ENCODE assay signal across 15 cellular contexts in the genomic region with DNA sequence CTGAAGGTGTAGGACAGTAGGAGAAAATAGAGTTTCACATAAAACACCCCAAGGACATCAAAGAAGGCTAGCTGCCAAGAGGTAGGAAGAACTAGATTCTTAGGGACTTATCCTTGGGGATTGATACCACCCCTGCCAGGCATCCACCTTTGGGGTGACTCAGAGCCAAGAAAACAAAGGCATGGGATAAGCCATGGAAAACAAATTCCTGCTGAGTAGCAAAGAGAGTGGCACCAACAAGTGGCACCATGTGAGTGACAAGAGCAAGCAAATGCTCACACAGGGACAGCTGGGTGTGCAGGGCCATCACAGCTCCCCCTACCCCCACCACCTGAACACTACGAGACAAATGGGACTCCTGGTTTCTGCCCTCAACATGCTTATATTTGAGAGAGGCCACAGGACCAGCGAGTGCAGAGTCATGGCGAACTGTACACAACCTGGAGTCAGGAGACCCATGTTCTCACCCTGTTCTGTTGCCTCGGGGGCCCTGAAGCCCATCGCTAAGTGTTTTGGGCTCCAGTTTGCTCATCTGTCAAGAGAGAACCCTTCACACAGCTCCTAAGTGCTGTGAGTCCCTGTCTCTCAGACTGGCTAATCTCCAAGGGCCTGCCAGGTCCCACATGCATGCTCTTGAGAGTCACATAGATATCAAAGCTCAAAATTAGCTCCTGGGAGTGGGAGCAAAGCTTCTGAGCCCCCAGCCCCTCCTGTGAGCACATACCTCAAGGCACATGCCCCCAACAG.
DNase-seq lines count a peak whose midpoint lies in the region; ATAC-seq and TF ChIP-seq lines count a peak whose summit lies in the region.
"Had no signal": no experiment of that assay in that cellular context is flagged by ENCODE, and none has a peak within 500 bp of the region (broad histone marks: within the 10 kb centered on the region; RNA-seq: fewer than 3 reads in every experiment).

No MANE protein-coding gene starts in this region.

- ATAC-seq in HCT116, result peak; percentile 50; the same call in 1 of the 2 replicates
- peak; percentile 24 to 65 for ATAC-seq in right cardiac atrium
- ATAC-seq in GM21529 (IDR thresholded peaks at IDR 0.05; ENCODE audit: unreplicated experiment), result no peak

- in situ Hi-C loops in mammary epithelial cell (cut with MboI; ENCODE audit: low sequenced_read_pairs in 2 of 2), result no loop called here

- CTCF ChIA-PET in HCT116 (lab: Charles Lee) (no interaction called here), mammary epithelial cell (lab: Charles Lee; ENCODE audit: low non-redundant PET) (no interaction called here)

- H4K20me1 ChIP-seq in HCT116 (ENCODE audit: insufficient read depth) (no peaks in the 10 kb centered on the region), mammary epithelial cell (ENCODE audit: insufficient read depth, low read length) (no peaks in the 10 kb centered on the region)

- dilution Hi-C loops in mammary epithelial cell (cut with HindIII; ENCODE audit: low sequenced_read_pairs), result loop anchor here (5.0 kb wide), 1 partner anchor 55 kb away; no protein-coding TSS in a partner anchor

- H3K9ac ChIP-seq in HCT116 (ENCODE audit: low read length) (no peak overlapping the region), mammary epithelial cell (ENCODE audit: insufficient read depth, low read length) (no peak overlapping the region)

- RAD21 ChIA-PET in HCT116 (lab: Charles Lee; ENCODE audit: low non-redundant PET in 1 of 2, low total read pairs in 2 of 2, uncharacterized antibody in 2 of 2, unreplicated experiment in 2 of 2), result no interaction called here

- H3K4me1 ChIP-seq in HCT116 (ENCODE audit: control insufficient read depth in 1 of 2, insufficient read depth in 2 of 2, low read length in 2 of 2) (peaks cover 2 to 16% of the 10 kb centered on the region in 2 experiments; a peak in 3 of 4 replicates), mammary epithelial cell (ENCODE audit: insufficient read depth, low read length) (peaks cover 19% of the 10 kb centered on the region), right cardiac atrium (ENCODE audit: control insufficient read depth, insufficient read depth, low read length) (peaks cover 9% of the 10 kb centered on the region)

- H3K4me2 ChIP-seq in HCT116 (ENCODE audit: low read length) (peak overlapping the region; percentile 28), mammary epithelial cell (ENCODE audit: insufficient read depth, low read depth, low read length) (peak overlapping the region; percentile 32)

- WGBS in mammary epithelial cell (ENCODE audit: low coverage, missing lambda C conversion rate), result 95% methylated on average over 3 of the region's 5 CpGs
- 66% methylated on average over 5 of the region's 5 CpGs for WGBS in right cardiac atrium

- no peak overlapping the region for H3K4me3 ChIP-seq in HCT116 (replicated peaks in 1 of 2; ENCODE audit: low read depth in 1 of 2, low read length in 2 of 2)
- no peak overlapping the region for H3K4me3 ChIP-seq in mammary epithelial cell (replicated peaks in 1 of 3; ENCODE audit: insufficient read depth in 1 of 3, low read depth in 2 of 3, low read length in 3 of 3)
- no peak overlapping the region for H3K4me3 ChIP-seq in right cardiac atrium (ENCODE audit: low read length)
- H3K4me3 ChIP-seq in MG63, result no peak overlapping the region

- no peak for TF ChIP-seq POLR2A in HCT116 (IDR thresholded peaks at IDR 0.05; ENCODE audit: borderline replicate concordance, extremely low read depth, insufficient read depth, insufficient read length)

- TF ChIP-seq CTCF in HCT116 (IDR thresholded peaks at IDR 0.05 in 2 of 3, conservative IDR thresholded peaks at IDR 0.05 in 1 of 3; ENCODE audit: borderline replicate concordance in 1 of 3, insufficient read depth in 1 of 3, low read depth in 2 of 3, low read length in 2 of 3) (no peak), mammary epithelial cell (conservative IDR thresholded peaks at IDR 0.05 in 1 of 2, IDR thresholded peaks at IDR 0.05 in 1 of 2; ENCODE audit: extremely low read depth in 1 of 2, insufficient read depth in 1 of 2, low read depth in 1 of 2, low read length in 2 of 2) (no peak)

- no peaks in the 10 kb centered on the region for H3K9me3 ChIP-seq in HCT116 (ENCODE audit: control insufficient read depth in 1 of 2, insufficient read depth in 1 of 2, low read depth in 1 of 2, low read length in 2 of 2)
- no peaks in the 10 kb centered on the region for H3K9me3 ChIP-seq in mammary epithelial cell (replicated peaks; ENCODE audit: insufficient read depth, low read length)
- H3K9me3 ChIP-seq in right cardiac atrium (ENCODE audit: control insufficient read depth, low read length), result no peaks in the 10 kb centered on the region
- H3K9me3 ChIP-seq in MG63, result no peaks in the 10 kb centered on the region

- H3K79me2 ChIP-seq in HCT116 (ENCODE audit: insufficient read depth, low read length) (no peaks in the 10 kb centered on the region), mammary epithelial cell (ENCODE audit: insufficient read depth, low read length) (no peaks in the 10 kb centered on the region)

- intact Hi-C loops in HCT116 (cut with micrococcal nuclease), result no loop called here
- intact Hi-C loops in mammary epithelial cell (cut with micrococcal nuclease), result loop anchor here (5.0 kb wide), 1 partner anchor 90 kb away; a partner anchor contains a TSS
- intact Hi-C loops in right cardiac atrium (cut with DNase I), result loop anchor here in 1 of 4 donors (10.0 kb wide), 1 partner anchor 93 kb away; a partner anchor contains a TSS

- H2AFZ ChIP-seq in HCT116 (ENCODE audit: low read depth, low read length, poor library complexity, severe bottlenecking) (no peak overlapping the region), mammary epithelial cell (ENCODE audit: low read depth, low read length) (no peak overlapping the region)

- POLR2A ChIA-PET in HCT116 (lab: Charles Lee), result no interaction called here

- H3K9me2 ChIP-seq in HCT116 (ENCODE audit: insufficient read depth), result no peaks in the 10 kb centered on the region

- H3K27me3 ChIP-seq in HCT116 (ENCODE audit: insufficient read depth, low read length) (no peaks in the 10 kb centered on the region), mammary epithelial cell (ENCODE audit: insufficient read depth, low read length) (no peaks in the 10 kb centered on the region), right cardiac atrium (ENCODE audit: control insufficient read depth, insufficient read depth) (no peaks in the 10 kb centered on the region), MG63 (no peaks in the 10 kb centered on the region)

- peak overlapping the region; percentile 30; the same call in 1 of the 2 replicates for H3K27ac ChIP-seq in HCT116 (ENCODE audit: low read depth, low read length)
- peak overlapping the region; percentile 78 for H3K27ac ChIP-seq in mammary epithelial cell (ENCODE audit: insufficient read depth, low read depth, low read length)
- peak overlapping the region; percentile 53 for H3K27ac ChIP-seq in right cardiac atrium (ENCODE audit: low read length)

- no TSS peak for BruUV-seq in HCT116 (replicated peaks; lab: Mats Ljungman, UMichigan)
- no TSS peak for BruUV-seq in mammary epithelial cell (replicated peaks; lab: Mats Ljungman, UMichigan)

- no peak for TF ChIP-seq RAD21 in HCT116 (IDR thresholded peaks at IDR 0.05; ENCODE audit: low read depth)

- H3K36me3 ChIP-seq in HCT116 (ENCODE audit: control insufficient read depth in 1 of 2, insufficient read depth in 2 of 2, low read length in 2 of 2) (no peaks in the 10 kb centered on the region), mammary epithelial cell (ENCODE audit: insufficient read depth, low read length) (no peaks in the 10 kb centered on the region), MG63 (peaks cover 3% of the 10 kb centered on the region)

- DNase-seq in A172 (ENCODE audit: low spot score), result peak; percentile 58
- no peak for DNase-seq in HCT116 (ENCODE audit: low read depth, low spot score)
- DNase-seq in mammary epithelial cell, result no peak
- no peak for DNase-seq in right cardiac atrium
- DNase-seq in NCI-H524 (lab: John Stamatoyannopoulos, UW), result no peak
- DNase-seq in MG63, result no peak
- DNase-seq in NCI-H2196 (lab: John Stamatoyannopoulos, UW; ENCODE audit: unreplicated experiment), result no peak
- DNase-seq: AML-193; cortex of kidney; naive B cell; NCI-H1417 treated with DMSO at 0.1 percent for 48 hours; NCI-H510A; stimulated activated CD4-positive, alpha-beta T cell treated with anti-CD3 and anti-CD28 coated beads, Interleukin-4, amount 100 ng/mL, for 4 hours; stimulated activated naive B cell treated with anti-CD40 and anti-IgM and Interleukin-4, amounts not matched to agents 10 μg/mL and 1 μg/mL and 100 μg/mL, for 72 hours had no signal

TF ChIP-seq in HCT116, 20 proteins besides CTCF, POLR2A, EP300 and RAD21 (continues in another document):
- TF ChIP-seq TCF7L2 (IDR thresholded peaks at IDR 0.05; ENCODE audit: borderline replicate concordance, extremely low read depth, insufficient read depth, insufficient read length), result no peak
- no peak for TF ChIP-seq POLR2AphosphoS5 (IDR thresholded peaks at IDR 0.05; ENCODE audit: low read depth, low read length)
- TF ChIP-seq SP1 (IDR thresholded peaks at IDR 0.05; ENCODE audit: low read depth), result no peak
- TF ChIP-seq SIN3A (IDR thresholded peaks at IDR 0.05; ENCODE audit: low read depth), result no peak
- TF ChIP-seq, protein P1, sequence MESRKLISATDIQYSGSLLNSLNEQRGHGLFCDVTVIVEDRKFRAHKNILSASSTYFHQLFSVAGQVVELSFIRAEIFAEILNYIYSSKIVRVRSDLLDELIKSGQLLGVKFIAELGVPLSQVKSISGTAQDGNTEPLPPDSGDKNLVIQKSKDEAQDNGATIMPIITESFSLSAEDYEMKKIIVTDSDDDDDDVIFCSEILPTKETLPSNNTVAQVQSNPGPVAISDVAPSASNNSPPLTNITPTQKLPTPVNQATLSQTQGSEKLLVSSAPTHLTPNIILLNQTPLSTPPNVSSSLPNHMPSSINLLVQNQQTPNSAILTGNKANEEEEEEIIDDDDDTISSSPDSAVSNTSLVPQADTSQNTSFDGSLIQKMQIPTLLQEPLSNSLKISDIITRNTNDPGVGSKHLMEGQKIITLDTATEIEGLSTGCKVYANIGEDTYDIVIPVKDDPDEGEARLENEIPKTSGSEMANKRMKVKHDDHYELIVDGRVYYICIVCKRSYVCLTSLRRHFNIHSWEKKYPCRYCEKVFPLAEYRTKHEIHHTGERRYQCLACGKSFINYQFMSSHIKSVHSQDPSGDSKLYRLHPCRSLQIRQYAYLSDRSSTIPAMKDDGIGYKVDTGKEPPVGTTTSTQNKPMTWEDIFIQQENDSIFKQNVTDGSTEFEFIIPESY (IDR thresholded peaks at IDR 0.05; ENCODE audit: extremely low read depth, insufficient replicate concordance, low read length), result no peak
- TF ChIP-seq EZH2phosphoT487 (IDR thresholded peaks at IDR 0.05; ENCODE audit: borderline replicate concordance), result no peak
- TF ChIP-seq YY1 (IDR thresholded peaks at IDR 0.05; ENCODE audit: extremely low read depth, insufficient replicate concordance, low read depth, low read length), result no peak
- TF ChIP-seq ZFX (IDR thresholded peaks at IDR 0.05), result no peak
- TF ChIP-seq, protein P2, sequence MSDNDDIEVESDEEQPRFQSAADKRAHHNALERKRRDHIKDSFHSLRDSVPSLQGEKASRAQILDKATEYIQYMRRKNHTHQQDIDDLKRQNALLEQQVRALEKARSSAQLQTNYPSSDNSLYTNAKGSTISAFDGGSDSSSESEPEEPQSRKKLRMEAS (IDR thresholded peaks at IDR 0.05), result no peak
- no peak for TF ChIP-seq CEBPB (IDR thresholded peaks at IDR 0.05; ENCODE audit: low read depth)
